Comparison of ENCODE assay signal across 11 cellular contexts in genomic region chr3:78708565-78709073, GRCh38.
"Had no signal": no experiment of that assay in that cellular context is flagged by ENCODE, and none has a peak within 500 bp of the region (broad histone marks: within the 10 kb centered on the region; RNA-seq: fewer than 3 reads in every experiment).

No MANE protein-coding gene starts in this region.

- ATAC-seq: HCT116, HepG2 had no signal

- H3K4me3 Mint-ChIP-seq: HFFc6, IgD-negative memory B cell had no signal

- H2AFZ ChIP-seq: GM23248 had no signal

- H3K4me3 ChIP-seq: GM23248, HAP-1 had no signal

- H3K27me3 Mint-ChIP-seq: IgD-negative memory B cell had no signal

- H3K27ac ChIP-seq: GM23248, HL-60, KMS-11 had no signal

- H3K9me3 ChIP-seq: HAP-1 had no signal

- H3K4me2 ChIP-seq: KMS-11 had no signal

- H3K9ac ChIP-seq: GM23248, KMS-11 had no signal

- H3K36me3 ChIP-seq: HAP-1 had no signal

- H3K9me3 Mint-ChIP-seq: HFFc6, IgD-negative memory B cell had no signal

- DNase-seq: GM23248, GOT3, H7, HFFc6, KBM-7 had no signal

- H3K27ac Mint-ChIP-seq: HFFc6, IgD-negative memory B cell had no signal
